In the genomic region with DNA sequence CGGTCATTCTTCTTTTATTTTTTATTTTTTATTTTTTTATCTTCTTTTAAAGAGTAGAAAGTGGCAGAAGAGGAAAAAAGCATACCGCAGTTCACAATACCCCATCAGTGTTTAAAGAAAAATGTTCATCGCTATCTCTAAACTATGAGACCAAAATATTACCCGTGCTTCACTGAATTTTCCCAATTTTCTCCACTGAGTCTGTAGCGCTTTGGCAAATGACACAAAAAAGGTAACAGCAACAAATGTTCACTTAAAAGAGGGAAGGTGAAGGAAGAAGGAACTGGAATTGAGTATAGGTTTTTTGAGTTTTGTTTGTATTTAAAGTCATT, we compare ENCODE assay signal across 8 cellular contexts. TPM values are rescaled to one million over a fixed set of nuclear protein-coding genes. Genes with fewer than 3 reads are reported as not detected.
A peak's percentile ranks its signal among the peaks of the same experiment; 100 is the strongest.
DNase-seq lines count a peak whose midpoint lies in the region; ATAC-seq and TF ChIP-seq lines count a peak whose summit lies in the region.

No MANE protein-coding gene starts in this region.

- no peak overlapping the region for H2BK12ac ChIP-seq in mesenchymal stem cell (ENCODE audit: low read length in 2 of 2)

- no peak overlapping the region for H3K18ac ChIP-seq in mesenchymal stem cell (ENCODE audit: low read depth in 1 of 2, low read length in 2 of 2)

- H3K27me3 Mint-ChIP-seq in activated naive CD4-positive, alpha-beta T cell treated with anti-CD3 and anti-CD28 coated beads, Interleukin-2, amount 50 U/mL, for 24 hours = no peaks in the 10 kb centered on the region

- no peak overlapping the region for H2BK15ac ChIP-seq in mesenchymal stem cell (ENCODE audit: low read depth, poor library complexity, severe bottlenecking)

- H3K4me3 ChIP-seq in astrocyte of the cerebellum (ENCODE audit: low read depth, low read length) = peak overlapping the region; percentile 82
- peak overlapping the region in 1 of 2 experiments; percentile 100 for H3K4me3 ChIP-seq in mesenchymal stem cell (ENCODE audit: insufficient read depth in 1 of 2, low read depth in 1 of 2, low read length in 2 of 2)
- peak overlapping the region; percentile 79 to 97 (median 88) for H3K4me3 ChIP-seq in upper lobe of left lung

- no peak overlapping the region for H3K4me2 ChIP-seq in mesenchymal stem cell (ENCODE audit: low read length, poor library complexity, severe bottlenecking)

- H3K9me3 Mint-ChIP-seq in activated naive CD4-positive, alpha-beta T cell treated with anti-CD3 and anti-CD28 coated beads, Interleukin-2, amount 50 U/mL, for 24 hours = no peaks in the 10 kb centered on the region
- H3K9me3 Mint-ChIP-seq in activated naive CD4-positive, alpha-beta T cell treated with anti-CD3 and anti-CD28 coated beads, Interleukin-2, amount 50 U/mL, for 72 hours = no peaks in the 10 kb centered on the region

- no peak overlapping the region for H3K4ac ChIP-seq in mesenchymal stem cell (ENCODE audit: low read depth in 1 of 2, low read length in 2 of 2)

- no peak overlapping the region for H2BK5ac ChIP-seq in mesenchymal stem cell (ENCODE audit: low read depth, low read length, poor library complexity, severe bottlenecking)

- TF ChIP-seq EP300 in upper lobe of left lung (IDR thresholded peaks at IDR 0.05) = no peak

- no CpG with 5 or more reads among the region's 5 CpGs for WGBS in mesenchymal stem cell
- 38 to 45% methylated on average over 5 of the region's 5 CpGs for WGBS in upper lobe of left lung, 2 donors

- H3K23ac ChIP-seq in mesenchymal stem cell (ENCODE audit: low read length in 2 of 2) = no peak overlapping the region

- H3K27ac ChIP-seq in mesenchymal stem cell (ENCODE audit: low read length, poor library complexity, severe bottlenecking) = no peak overlapping the region
- peak overlapping the region in 3 of 4 donors; percentile 14 to 64 (median 27) for H3K27ac ChIP-seq in upper lobe of left lung

- H3K9ac ChIP-seq in mesenchymal stem cell (ENCODE audit: low read length) = peak overlapping the region; percentile 95

- H3K27ac Mint-ChIP-seq in activated naive CD4-positive, alpha-beta T cell treated with anti-CD3 and anti-CD28 coated beads, Interleukin-2, amount 50 U/mL, for 24 hours = no peak overlapping the region
- H3K27ac Mint-ChIP-seq in activated naive CD4-positive, alpha-beta T cell treated with anti-CD3 and anti-CD28 coated beads, Interleukin-2, amount 50 U/mL, for 72 hours = peak overlapping the region in 1 of 2 donors; percentile 90

- ATAC-seq in activated naive CD4-positive, alpha-beta T cell treated with anti-CD3 and anti-CD28 coated beads, Interleukin-2, amount 50 U/mL, for 72 hours = no peak
- ATAC-seq in upper lobe of left lung (ENCODE audit: low FRiP score in 2 of 2) = no peak
- no peak for ATAC-seq in HG03095 (IDR thresholded peaks at IDR 0.05; ENCODE audit: unreplicated experiment)

- H3K36me3 ChIP-seq in mesenchymal stem cell (ENCODE audit: control insufficient read depth in 1 of 2, insufficient read depth in 2 of 2, low read depth in 1 of 2, low read length in 2 of 2) (no peaks in the 10 kb centered on the region), upper lobe of left lung (no peaks in the 10 kb centered on the region)

- no peak for TF ChIP-seq POLR2A in upper lobe of left lung (IDR thresholded peaks at IDR 0.05)

- H3K9me3 ChIP-seq in mesenchymal stem cell (ENCODE audit: control insufficient read depth, low read length) (no peaks in the 10 kb centered on the region), upper lobe of left lung (no peaks in the 10 kb centered on the region)

- H3K14ac ChIP-seq in mesenchymal stem cell (ENCODE audit: low read length in 2 of 2) = no peak overlapping the region

- in situ Hi-C loops in astrocyte of the cerebellum (cut with HindIII; ENCODE audit: low sequenced_read_pairs) = no loop called here

- no peak overlapping the region for H2AFZ ChIP-seq in mesenchymal stem cell (ENCODE audit: low read depth, low read length)

- no peak overlapping the region for H2BK120ac ChIP-seq in mesenchymal stem cell (ENCODE audit: low read depth, low read length)

- no peak overlapping the region for H2AK5ac ChIP-seq in mesenchymal stem cell (ENCODE audit: low read length, severe bottlenecking)

- peaks cover 11% of the 10 kb centered on the region for H3K4me1 Mint-ChIP-seq in activated naive CD4-positive, alpha-beta T cell treated with anti-CD3 and anti-CD28 coated beads, Interleukin-2, amount 50 U/mL, for 24 hours

- H3K79me1 ChIP-seq in mesenchymal stem cell (replicated peaks; ENCODE audit: low read length, poor library complexity, severe bottlenecking) = peaks cover 18% of the 10 kb centered on the region

- H3K4me3 Mint-ChIP-seq in activated naive CD4-positive, alpha-beta T cell treated with anti-CD3 and anti-CD28 coated beads, Interleukin-2, amount 50 U/mL, for 24 hours = peak overlapping the region; percentile 91

- H3K4me1 ChIP-seq in mesenchymal stem cell (ENCODE audit: control insufficient read depth, insufficient read depth, low read depth, low read length) (peaks cover 2% of the 10 kb centered on the region), upper lobe of left lung (peaks cover 5 to 12% (median 9%) of the 10 kb centered on the region in 4 donors)

- H3K36me3 Mint-ChIP-seq in activated naive CD4-positive, alpha-beta T cell treated with anti-CD3 and anti-CD28 coated beads, Interleukin-2, amount 50 U/mL, for 24 hours = no peaks in the 10 kb centered on the region
- H3K36me3 Mint-ChIP-seq in activated naive CD4-positive, alpha-beta T cell treated with anti-CD3 and anti-CD28 coated beads, Interleukin-2, amount 50 U/mL, for 72 hours = peaks cover 0 to 6% of the 10 kb centered on the region in 2 donors

- H3K27me3 ChIP-seq in mesenchymal stem cell (ENCODE audit: control insufficient read depth in 1 of 2, insufficient read depth in 1 of 2, low read length in 2 of 2) (no peaks in the 10 kb centered on the region), upper lobe of left lung (no peaks in the 10 kb centered on the region)

- TF ChIP-seq CTCF in astrocyte of the cerebellum (IDR thresholded peaks at IDR 0.05; ENCODE audit: low read depth, low read length, missing control alignments) (no peak), upper lobe of left lung (IDR thresholded peaks at IDR 0.05) (no peak)

- DNase-seq in activated naive CD4-positive, alpha-beta T cell treated with anti-CD3 and anti-CD28 coated beads, Interleukin-2, amount 50 U/mL, for 72 hours (ENCODE audit: low spot score in 2 of 2) = no peak
- DNase-seq in astrocyte of the cerebellum (ENCODE audit: low read depth) (no peak), mesenchymal stem cell (no peak), upper lobe of left lung (no peak), iPS-NIHi11 (ENCODE audit: low spot score) (no peak), DMS 273 (lab: John Stamatoyannopoulos, UW; ENCODE audit: unreplicated experiment) (no peak)

- no peak overlapping the region for H4K8ac ChIP-seq in mesenchymal stem cell (ENCODE audit: low read length)

- no peak overlapping the region for H4K91ac ChIP-seq in mesenchymal stem cell (ENCODE audit: low read length)

RNA-seq across cellular contexts. Expression of gene RIOK3, which starts 15.1 kb away (rescaled TPM):
- 10 to 100 TPM; 69.8 to 72.8 TPM for total RNA-seq in activated naive CD4-positive, alpha-beta T cell treated with anti-CD3 and anti-CD28 coated beads, Interleukin-2, amount 50 U/mL, for 72 hours
- polyA plus RNA-seq in mesenchymal stem cell (2013, experiment 1 of 2) = 60.4 TPM
- 58.3 TPM for polyA plus RNA-seq in mesenchymal stem cell (2013, experiment 2 of 2)
- total RNA-seq in upper lobe of left lung = 10 to 100 TPM; 54.7 to 91.1 (median 60.0) TPM
